Comparison of ENCODE assay signal across 6 cellular contexts in the genomic region with DNA sequence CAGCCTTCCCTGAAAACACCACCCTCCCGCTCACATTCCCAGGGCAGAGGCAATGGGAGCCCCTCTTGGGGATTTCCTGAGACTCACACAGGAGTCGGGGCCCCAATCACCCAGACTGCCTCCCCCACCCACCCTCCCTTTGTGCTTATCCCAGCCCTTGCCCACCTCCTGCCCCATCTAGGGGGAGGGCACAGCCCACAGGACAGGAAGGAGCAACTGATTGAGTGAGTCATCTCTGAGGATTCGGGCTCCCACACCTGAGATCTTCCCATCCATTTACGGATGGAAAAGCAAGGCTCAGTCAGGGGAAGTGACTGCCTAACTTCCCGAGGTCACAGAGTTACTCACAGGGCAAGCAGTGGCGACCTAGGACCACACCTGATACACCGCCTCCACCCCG. TPM values are rescaled to one million over a fixed set of nuclear protein-coding genes. Genes with fewer than 3 reads are reported as not detected.
"Had no signal": no experiment of that assay in that cellular context is flagged by ENCODE, and none has a peak within 500 bp of the region (broad histone marks: within the 10 kb centered on the region; RNA-seq: fewer than 3 reads in every experiment).

No MANE protein-coding gene starts in this region.

RNA-seq across cellular contexts. Expression of gene LGALS9B, which starts 44.4 kb away (rescaled TPM):
- total RNA-seq: HepG2, HT-29, HT1080, IMR-90, K562 had no signal
- polyA plus RNA-seq: HepG2, IgD-negative memory B cell, IMR-90, K562 had no signal
